9 cellular contexts compared by ENCODE assay signal in genomic region chr9:33140406-33141360, GRCh38. TPM values are rescaled to one million over a fixed set of nuclear protein-coding genes. Genes with fewer than 3 reads are reported as not detected.
DNase-seq lines count a peak whose midpoint lies in the region; ATAC-seq and TF ChIP-seq lines count a peak whose summit lies in the region.
"Had no signal": no experiment of that assay in that cellular context is flagged by ENCODE, and none has a peak within 500 bp of the region (broad histone marks: within the 10 kb centered on the region; RNA-seq: fewer than 3 reads in every experiment).

No MANE protein-coding gene starts in this region.

- no peak for ATAC-seq in activated CD8-positive, alpha-beta T cell treated with anti-CD3 and anti-CD28 coated beads, Interleukin-2, amount 10 ng/mL, durations not matched to agents 7 days and 5 days
- ATAC-seq in lower lobe of right lung: peak in 1 of 2 donors; percentile 19
- no peak for ATAC-seq in GM21367 (IDR thresholded peaks at IDR 0.05; ENCODE audit: unreplicated experiment)
- no peak for ATAC-seq in HG03108 (IDR thresholded peaks at IDR 0.05; ENCODE audit: unreplicated experiment)

- peak overlapping the region; percentile 83 for H3K27ac Mint-ChIP-seq in activated CD8-positive, alpha-beta T cell treated with anti-CD3 and anti-CD28 coated beads, Interleukin-2, amount 10 ng/mL, durations not matched to agents 7 days and 5 days
- peak overlapping the region; percentile 85 for H3K27ac Mint-ChIP-seq in type B pancreatic cell

- H3K36me3 Mint-ChIP-seq in activated CD8-positive, alpha-beta T cell treated with anti-CD3 and anti-CD28 coated beads, Interleukin-2, amount 10 ng/mL, durations not matched to agents 7 days and 5 days (ENCODE audit: low read depth): peaks cover 16% of the 10 kb centered on the region
- H3K36me3 Mint-ChIP-seq in type B pancreatic cell: peaks cover 15% of the 10 kb centered on the region

- no peak for TF ChIP-seq CTCF in lower lobe of right lung (IDR thresholded peaks at IDR 0.05)
- TF ChIP-seq CTCF in type B pancreatic cell (conservative IDR thresholded peaks at IDR 0.05): no peak

- no peaks in the 10 kb centered on the region for H3K9me3 Mint-ChIP-seq in activated CD8-positive, alpha-beta T cell treated with anti-CD3 and anti-CD28 coated beads, Interleukin-2, amount 10 ng/mL, durations not matched to agents 7 days and 5 days (ENCODE audit: insufficient read depth)
- no peaks in the 10 kb centered on the region for H3K9me3 Mint-ChIP-seq in type B pancreatic cell

- intact Hi-C loops in lower lobe of right lung (cut with DNase I): no loop called here

- DNase-seq in activated effector memory CD4-positive, alpha-beta T cell treated with anti-CD3 and anti-CD28 coated beads, Interleukin-2, amount 50 U/mL, for 16 hours: peak; percentile 64
- no peak for DNase-seq in activated effector memory CD4-positive, alpha-beta T cell treated with Interleukin-2 at 50 U/mL for 16 hours
- DNase-seq in activated CD8-positive, alpha-beta T cell treated with anti-CD3 and anti-CD28 coated beads, Interleukin-2, amount 10 ng/mL, durations not matched to agents 7 days and 5 days: no peak
- DNase-seq in lower lobe of right lung (no peak), type B pancreatic cell (ENCODE audit: extremely low spot score, unreplicated experiment) (no peak), GDM1 (lab: John Stamatoyannopoulos, UW) (no peak)
- DNase-seq: NCI-H2107 had no signal

- no peaks in the 10 kb centered on the region for H3K9me3 ChIP-seq in lower lobe of right lung

- H3K27me3 Mint-ChIP-seq in activated CD8-positive, alpha-beta T cell treated with anti-CD3 and anti-CD28 coated beads, Interleukin-2, amount 10 ng/mL, durations not matched to agents 7 days and 5 days (ENCODE audit: low read depth): no peaks in the 10 kb centered on the region
- no peaks in the 10 kb centered on the region for H3K27me3 Mint-ChIP-seq in type B pancreatic cell

- H3K4me3 Mint-ChIP-seq in activated CD8-positive, alpha-beta T cell treated with anti-CD3 and anti-CD28 coated beads, Interleukin-2, amount 10 ng/mL, durations not matched to agents 7 days and 5 days: no peak overlapping the region
- peak overlapping the region; percentile 65 for H3K4me3 Mint-ChIP-seq in type B pancreatic cell

- peaks cover 99% of the 10 kb centered on the region for H3K4me1 ChIP-seq in lower lobe of right lung

- no peaks in the 10 kb centered on the region for H3K36me3 ChIP-seq in lower lobe of right lung

- CTCF ChIA-PET in activated CD8-positive, alpha-beta T cell treated with anti-CD3 and anti-CD28 coated beads, Interleukin-2, amount 10 ng/mL, durations not matched to agents 7 days and 5 days (lab: Charles Lee): interaction anchor here (0.6 to 3.2 kb wide), 5 partner anchors 10 to 86 kb away, joined by 3 to 16 read pairs (median 3); partner anchors contain the start of gene B4GALT1

- H3K4me3 ChIP-seq in lower lobe of right lung: no peak overlapping the region

- no peaks in the 10 kb centered on the region for H3K27me3 ChIP-seq in lower lobe of right lung (ENCODE audit: low read depth)

- peak overlapping the region; percentile 76 for H3K27ac ChIP-seq in lower lobe of right lung

- H3K4me1 Mint-ChIP-seq in activated CD8-positive, alpha-beta T cell treated with anti-CD3 and anti-CD28 coated beads, Interleukin-2, amount 10 ng/mL, durations not matched to agents 7 days and 5 days (ENCODE audit: low read depth): peaks cover 88% of the 10 kb centered on the region
- peaks cover 59% of the 10 kb centered on the region for H3K4me1 Mint-ChIP-seq in type B pancreatic cell (ENCODE audit: unreplicated experiment)

- POLR2A ChIA-PET in activated CD8-positive, alpha-beta T cell treated with anti-CD3 and anti-CD28 coated beads, Interleukin-2, amount 10 ng/mL, durations not matched to agents 7 days and 5 days (lab: Charles Lee): interaction anchor here (1.2 to 2.2 kb wide), 4 partner anchors 10 to 21 kb away, joined by 3 to 7 read pairs (median 4); no protein-coding TSS in a partner anchor

RNA-seq across cellular contexts. Expression of gene B4GALT1, which starts 26.5 kb away (rescaled TPM):
- total RNA-seq in activated CD8-positive, alpha-beta T cell treated with anti-CD3 and anti-CD28 coated beads, Interleukin-2, amount 10 ng/mL, durations not matched to agents 7 days and 5 days: 10 to 100 TPM; 27.8 to 28.5 TPM
- total RNA-seq in lower lobe of right lung (72.0 TPM), type B pancreatic cell (ENCODE audit: low replicate concordance) (91.9 and 150 TPM in 2 replicates)
